ENCODE assay signal across 21 cellular contexts in the genomic region with DNA sequence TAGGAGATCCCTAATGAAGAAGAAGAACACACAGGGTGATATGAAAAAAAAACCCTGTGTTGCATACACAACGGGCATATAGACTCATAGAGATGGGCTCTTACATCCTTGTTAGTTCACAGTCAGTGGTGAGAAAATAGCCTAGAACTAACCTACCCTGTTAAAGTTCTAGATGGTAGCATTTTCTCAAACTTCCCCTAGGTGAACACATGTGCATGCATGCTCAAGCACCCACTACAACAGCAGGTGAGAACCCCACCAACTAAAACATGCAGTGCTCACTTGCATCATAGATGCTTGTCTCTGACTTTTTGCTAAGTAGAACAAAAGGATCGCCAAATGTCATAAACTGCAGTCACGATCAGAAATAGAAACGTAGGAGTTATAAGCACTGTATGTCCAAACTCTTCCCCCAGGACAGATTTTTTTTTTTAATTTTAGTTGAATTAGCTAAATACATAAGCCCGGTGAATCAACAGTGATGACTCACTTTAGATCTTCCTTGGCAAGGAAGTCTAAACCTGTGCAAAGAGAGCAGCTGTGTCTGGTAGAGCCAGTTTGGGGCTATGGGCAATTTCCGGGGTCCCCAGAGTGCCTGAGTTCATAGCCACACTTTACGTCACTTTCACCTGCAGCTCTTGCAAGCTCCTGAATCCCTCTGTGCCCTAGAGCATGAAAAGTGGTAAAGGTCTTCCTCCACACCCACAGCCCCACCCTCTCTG.
DNase-seq lines count a peak whose midpoint lies in the region; ATAC-seq, FAIRE-seq and TF ChIP-seq lines count a peak whose summit lies in the region.
"Had no signal": no experiment of that assay in that cellular context is flagged by ENCODE, and none has a peak within 500 bp of the region (broad histone marks: within the 10 kb centered on the region; RNA-seq: fewer than 3 reads in every experiment).

No MANE protein-coding gene starts in this region.

- DNase-seq in SIG-M5 treated with dmso at 0.1 percent for 504 hours (lab: John Stamatoyannopoulos, UW; ENCODE audit: unreplicated experiment) (peak; percentile 32), SIG-M5 (lab: John Stamatoyannopoulos, UW) (no peak), RPMI8226 (peak; percentile 16), foreskin keratinocyte (peak; percentile 79 to 87), ureter (ENCODE audit: low spot score) (peak; percentile 45), D721Med (ENCODE audit: insufficient read length, low spot score) (no peak), NCI-H2171 treated with DMSO at 0.1 percent for 48 hours (lab: John Stamatoyannopoulos, UW) (no peak)
- no peak for DNase-seq in central memory CD4-positive, alpha-beta T cell
- DNase-seq: activated CD4-positive, alpha-beta T cell treated with anti-CD3 and anti-CD28 coated beads for 48 hours; activated CD8-positive, alpha-beta memory T cell treated with anti-CD3 and anti-CD28 coated beads, Interleukin-2, amount 10 ng/mL, durations not matched to agents 7 days and 5 days; AML-193; naive thymus-derived CD4-positive, alpha-beta T cell; NCI-H1417 treated with DMSO at 0.1 percent for 48 hours; NCI-H2107; NCI-H524; stimulated activated CD4-positive, alpha-beta T cell treated with anti-CD3 and anti-CD28 coated beads, Interleukin-4, amount 100 ng/mL, for 4 hours; T-cell had no signal

- H3K4me1 ChIP-seq in foreskin keratinocyte = peaks cover 20% of the 10 kb centered on the region
- H3K4me1 ChIP-seq: tibial nerve had no signal

- H3K27me3 ChIP-seq in foreskin keratinocyte = no peaks in the 10 kb centered on the region
- H3K27me3 ChIP-seq: ascending aorta, tibial nerve had no signal

- FAIRE-seq in D721Med (lab: Jason Lieb, UNC) = no peak

- peak; percentile 96 for ATAC-seq in foreskin keratinocyte
- ATAC-seq: activated CD8-positive, alpha-beta memory T cell treated with anti-CD3 and anti-CD28 coated beads, Interleukin-2, amount 10 ng/mL, durations not matched to agents 7 days and 5 days; activated naive CD4-positive, alpha-beta T cell treated with anti-CD3 and anti-CD28 coated beads, Interleukin-2, amount 50 U/mL, for 72 hours; naive thymus-derived CD4-positive, alpha-beta T cell; Right ventricle myocardium inferior; T-cell had no signal

- H3K27ac ChIP-seq in foreskin keratinocyte = no peak overlapping the region
- H3K27ac ChIP-seq: ascending aorta, tibial nerve had no signal

- TF ChIP-seq CTCF in foreskin keratinocyte (conservative IDR thresholded peaks at IDR 0.05) (peak; percentile 41), D721Med (IDR thresholded peaks at IDR 0.05; ENCODE audit: insufficient read depth, missing control alignments) (no peak)

Comparison
In these comparisons a context has a peak if more than half of its experiments do, and no peak if none do; other contexts are left out.
1. DNase-seq: peak in SIG-M5 treated with dmso at 0.1 percent for 504 hours (single experiment), RPMI8226 (single experiment), foreskin keratinocyte (2 of 2) and ureter (single experiment); none in SIG-M5 (single experiment), D721Med (single experiment), NCI-H2171 treated with DMSO at 0.1 percent for 48 hours (single experiment) and central memory CD4-positive, alpha-beta T cell (single experiment).